ENCODE assay signal across 1 cellular context in the genomic region with DNA sequence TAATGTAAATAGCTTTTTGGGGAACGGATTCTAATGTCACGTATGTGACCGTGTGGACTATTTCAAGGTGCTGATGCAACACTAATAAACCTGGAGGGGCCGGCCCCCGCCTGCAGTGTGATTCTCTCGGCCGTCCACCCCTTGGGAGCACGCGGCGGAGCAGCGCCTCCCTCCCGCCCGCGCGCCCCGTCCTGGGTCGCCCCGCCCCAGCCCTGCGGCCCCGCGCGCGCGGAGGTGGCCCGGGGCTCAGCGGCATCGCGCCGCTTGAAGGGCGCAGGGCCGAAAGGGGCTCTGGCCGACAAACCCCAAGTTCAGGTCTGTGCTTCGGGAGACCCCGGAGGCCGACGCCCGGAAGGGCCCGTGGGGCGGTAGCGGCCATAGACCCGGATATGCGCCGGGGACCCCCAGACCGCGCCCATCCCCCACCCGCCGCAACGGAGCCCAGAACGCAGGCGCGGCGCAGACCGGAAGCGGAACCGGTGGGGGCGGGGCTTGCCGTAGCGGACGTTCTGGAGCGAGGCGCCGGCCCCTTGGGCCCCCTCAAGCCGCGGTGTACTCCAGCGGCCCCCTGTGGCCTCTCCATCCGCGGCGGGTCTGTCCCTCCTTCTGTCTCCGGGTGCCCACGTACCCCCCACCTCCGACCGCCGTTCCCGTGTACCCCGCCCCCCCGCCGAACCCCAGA.
TF ChIP-seq lines count a peak whose summit lies in the region.

A gene with protein sequence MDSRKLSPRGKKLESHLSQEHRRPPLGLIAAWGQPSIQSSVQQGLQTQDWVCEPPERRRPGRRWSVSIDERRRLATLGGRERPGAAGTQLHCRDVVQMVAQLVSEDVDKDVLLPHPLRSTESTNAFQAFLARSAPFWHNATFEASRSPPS (plus strand): TSS at position 495 of the 682 bp plus-strand sequence. CDS start 803 bp downstream, outside the sequence.

TF ChIP-seq in HepG2, 621 proteins besides CTCF, POLR2A, EP300 and RAD21 (continued from another document and continues in another):
- TF ChIP-seq SAP130 (CRISPR knock-in tag; IDR thresholded peaks at IDR 0.05; ENCODE audit: low read depth) (peak; percentile 68), ZFP37 (CRISPR knock-in tag; IDR thresholded peaks at IDR 0.05; ENCODE audit: borderline replicate concordance) (0 out of 2 replicates have a peak, but pooled peaks have one; percentile 16), POLR2G (IDR thresholded peaks at IDR 0.05; ENCODE audit: low read depth, low read length) (peak; percentile 87), TAF1 (CRISPR knock-in tag; IDR thresholded peaks at IDR 0.05) (peak; percentile 62), HDAC2 (CRISPR knock-in tag; IDR thresholded peaks at IDR 0.05) (peak; percentile 45; the same call in 1 of the 2 replicates), YY1 (IDR thresholded peaks at IDR 0.05; ENCODE audit: insufficient read depth, insufficient replicate concordance, low read depth, low read length) (peak; percentile 60), ZNF431 (CRISPR knock-in tag; IDR thresholded peaks at IDR 0.05; ENCODE audit: borderline replicate concordance, low read depth) (peak; percentile 73; the same call in 1 of the 2 replicates), HOXA9 (CRISPR knock-in tag; IDR thresholded peaks at IDR 0.05; ENCODE audit: borderline replicate concordance) (0 out of 2 replicates have a peak, but pooled peaks have one; percentile 25), ZEB1 (IDR thresholded peaks at IDR 0.05; ENCODE audit: insufficient replicate concordance, low read depth) (no peak), ZNF607 (CRISPR knock-in tag; IDR thresholded peaks at IDR 0.05; ENCODE audit: borderline replicate concordance) (peak; percentile 58; the same call in 1 of the 2 replicates), SIX4 (CRISPR knock-in tag; IDR thresholded peaks at IDR 0.05) (no peak), ARNT2 (CRISPR knock-in tag; IDR thresholded peaks at IDR 0.05; ENCODE audit: low read depth) (peak; percentile 59; the same call in 1 of the 2 replicates), KLF6 (CRISPR knock-in tag; IDR thresholded peaks at IDR 0.05) (0 out of 2 replicates have a peak, but pooled peaks have one; percentile 5), LCORL (IDR thresholded peaks at IDR 0.05) (no peak), LCORL (CRISPR knock-in tag; IDR thresholded peaks at IDR 0.05) (peak; percentile 37; the same call in 1 of the 2 replicates), YEATS2 (CRISPR knock-in tag; IDR thresholded peaks at IDR 0.05; ENCODE audit: borderline replicate concordance) (peak; percentile 81; the same call in 1 of the 2 replicates), ZMAT3 (CRISPR knock-in tag; conservative IDR thresholded peaks at IDR 0.05) (no peak), ETV5 (CRISPR knock-in tag; IDR thresholded peaks at IDR 0.05; ENCODE audit: borderline replicate concordance) (peak; percentile 82), TEAD3 (CRISPR knock-in tag; optimal IDR thresholded peaks at IDR 0.05; ENCODE audit: borderline replicate concordance) (peak; percentile 29), ZNF160 (CRISPR knock-in tag; IDR thresholded peaks at IDR 0.05) (0 out of 2 replicates have a peak, but pooled peaks have one; percentile 14), FOSL2 (CRISPR knock-in tag; IDR thresholded peaks at IDR 0.05) (no peak), NBN (conservative IDR thresholded peaks at IDR 0.05) (no peak), SNAPC2 (CRISPR knock-in tag; IDR thresholded peaks at IDR 0.05) (peak; percentile 82; the same call in 1 of the 2 replicates), ZNF788 (CRISPR knock-in tag; IDR thresholded peaks at IDR 0.05; ENCODE audit: borderline replicate concordance) (peak; percentile 33; the same call in 1 of the 2 replicates), PHF20 (CRISPR knock-in tag; IDR thresholded peaks at IDR 0.05) (peak; percentile 85), ZNF441 (CRISPR knock-in tag; IDR thresholded peaks at IDR 0.05; ENCODE audit: borderline replicate concordance) (0 out of 2 replicates have a peak, but pooled peaks have one; percentile 27), ZNF598 (CRISPR knock-in tag; IDR thresholded peaks at IDR 0.05; ENCODE audit: borderline replicate concordance) (no peak), TSC22D2 (CRISPR knock-in tag; IDR thresholded peaks at IDR 0.05; ENCODE audit: borderline replicate concordance) (no peak), ARID2 (CRISPR knock-in tag; IDR thresholded peaks at IDR 0.05; ENCODE audit: borderline replicate concordance) (peak; percentile 74; the same call in 1 of the 2 replicates), ZNF121 (CRISPR knock-in tag; IDR thresholded peaks at IDR 0.05) (0 out of 2 replicates have a peak, but pooled peaks have one; percentile 4), ZNF530 (CRISPR knock-in tag; IDR thresholded peaks at IDR 0.05; ENCODE audit: low read depth) (0 out of 2 replicates have a peak, but pooled peaks have one; percentile 35), REXO4 (CRISPR knock-in tag; IDR thresholded peaks at IDR 0.05; ENCODE audit: borderline replicate concordance) (no peak), MAZ (IDR thresholded peaks at IDR 0.05; ENCODE audit: borderline replicate concordance, low read depth, low read length) (peak; percentile 90), MAZ (CRISPR knock-in tag; IDR thresholded peaks at IDR 0.05; ENCODE audit: low read depth) (peak; percentile 69; the same call in 1 of the 2 replicates)
- TF ChIP-seq, protein P1, sequence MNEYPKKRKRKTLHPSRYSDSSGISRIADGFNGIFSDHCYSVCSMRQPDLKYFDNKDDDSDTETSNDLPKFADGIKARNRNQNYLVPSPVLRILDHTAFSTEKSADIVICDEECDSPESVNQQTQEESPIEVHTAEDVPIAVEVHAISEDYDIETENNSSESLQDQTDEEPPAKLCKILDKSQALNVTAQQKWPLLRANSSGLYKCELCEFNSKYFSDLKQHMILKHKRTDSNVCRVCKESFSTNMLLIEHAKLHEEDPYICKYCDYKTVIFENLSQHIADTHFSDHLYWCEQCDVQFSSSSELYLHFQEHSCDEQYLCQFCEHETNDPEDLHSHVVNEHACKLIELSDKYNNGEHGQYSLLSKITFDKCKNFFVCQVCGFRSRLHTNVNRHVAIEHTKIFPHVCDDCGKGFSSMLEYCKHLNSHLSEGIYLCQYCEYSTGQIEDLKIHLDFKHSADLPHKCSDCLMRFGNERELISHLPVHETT (CRISPR knock-in tag; conservative IDR thresholded peaks at IDR 0.05), result peak; percentile 55; the same call in 1 of the 2 replicates
- TF ChIP-seq, protein P2, sequence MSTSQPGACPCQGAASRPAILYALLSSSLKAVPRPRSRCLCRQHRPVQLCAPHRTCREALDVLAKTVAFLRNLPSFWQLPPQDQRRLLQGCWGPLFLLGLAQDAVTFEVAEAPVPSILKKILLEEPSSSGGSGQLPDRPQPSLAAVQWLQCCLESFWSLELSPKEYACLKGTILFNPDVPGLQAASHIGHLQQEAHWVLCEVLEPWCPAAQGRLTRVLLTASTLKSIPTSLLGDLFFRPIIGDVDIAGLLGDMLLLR (CRISPR knock-in tag; IDR thresholded peaks at IDR 0.05), result 0 out of 2 replicates have a peak, but pooled peaks have one; percentile 6
- TF ChIP-seq, protein P3, sequence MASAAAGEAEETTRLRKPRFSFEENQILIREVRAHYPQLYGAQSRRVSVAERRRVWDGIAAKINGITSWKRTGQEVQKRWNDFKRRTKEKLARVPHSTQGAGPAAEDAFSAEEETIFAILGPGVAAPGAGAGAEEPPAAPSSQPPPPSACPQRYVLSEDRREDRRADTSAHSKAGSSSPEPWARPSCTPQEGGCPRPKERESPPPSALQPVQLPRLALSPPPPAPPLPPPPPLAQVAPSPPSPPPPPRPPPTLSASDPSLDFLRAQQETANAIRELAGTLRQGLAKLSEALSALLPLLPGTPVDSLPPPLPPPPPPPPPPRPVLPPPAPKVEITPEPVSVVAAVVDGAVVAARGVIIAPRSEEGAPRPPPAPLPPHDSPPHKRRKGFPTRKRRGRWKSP (CRISPR knock-in tag; IDR thresholded peaks at IDR 0.05), result 0 out of 2 replicates have a peak, but pooled peaks have one; percentile 47
- TF ChIP-seq, protein P4, sequence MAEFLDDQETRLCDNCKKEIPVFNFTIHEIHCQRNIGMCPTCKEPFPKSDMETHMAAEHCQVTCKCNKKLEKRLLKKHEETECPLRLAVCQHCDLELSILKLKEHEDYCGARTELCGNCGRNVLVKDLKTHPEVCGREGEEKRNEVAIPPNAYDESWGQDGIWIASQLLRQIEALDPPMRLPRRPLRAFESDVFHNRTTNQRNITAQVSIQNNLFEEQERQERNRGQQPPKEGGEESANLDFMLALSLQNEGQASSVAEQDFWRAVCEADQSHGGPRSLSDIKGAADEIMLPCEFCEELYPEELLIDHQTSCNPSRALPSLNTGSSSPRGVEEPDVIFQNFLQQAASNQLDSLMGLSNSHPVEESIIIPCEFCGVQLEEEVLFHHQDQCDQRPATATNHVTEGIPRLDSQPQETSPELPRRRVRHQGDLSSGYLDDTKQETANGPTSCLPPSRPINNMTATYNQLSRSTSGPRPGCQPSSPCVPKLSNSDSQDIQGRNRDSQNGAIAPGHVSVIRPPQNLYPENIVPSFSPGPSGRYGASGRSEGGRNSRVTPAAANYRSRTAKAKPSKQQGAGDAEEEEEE (CRISPR knock-in tag; IDR thresholded peaks at IDR 0.05; ENCODE audit: borderline replicate concordance), result no peak
- TF ChIP-seq, protein P5, sequence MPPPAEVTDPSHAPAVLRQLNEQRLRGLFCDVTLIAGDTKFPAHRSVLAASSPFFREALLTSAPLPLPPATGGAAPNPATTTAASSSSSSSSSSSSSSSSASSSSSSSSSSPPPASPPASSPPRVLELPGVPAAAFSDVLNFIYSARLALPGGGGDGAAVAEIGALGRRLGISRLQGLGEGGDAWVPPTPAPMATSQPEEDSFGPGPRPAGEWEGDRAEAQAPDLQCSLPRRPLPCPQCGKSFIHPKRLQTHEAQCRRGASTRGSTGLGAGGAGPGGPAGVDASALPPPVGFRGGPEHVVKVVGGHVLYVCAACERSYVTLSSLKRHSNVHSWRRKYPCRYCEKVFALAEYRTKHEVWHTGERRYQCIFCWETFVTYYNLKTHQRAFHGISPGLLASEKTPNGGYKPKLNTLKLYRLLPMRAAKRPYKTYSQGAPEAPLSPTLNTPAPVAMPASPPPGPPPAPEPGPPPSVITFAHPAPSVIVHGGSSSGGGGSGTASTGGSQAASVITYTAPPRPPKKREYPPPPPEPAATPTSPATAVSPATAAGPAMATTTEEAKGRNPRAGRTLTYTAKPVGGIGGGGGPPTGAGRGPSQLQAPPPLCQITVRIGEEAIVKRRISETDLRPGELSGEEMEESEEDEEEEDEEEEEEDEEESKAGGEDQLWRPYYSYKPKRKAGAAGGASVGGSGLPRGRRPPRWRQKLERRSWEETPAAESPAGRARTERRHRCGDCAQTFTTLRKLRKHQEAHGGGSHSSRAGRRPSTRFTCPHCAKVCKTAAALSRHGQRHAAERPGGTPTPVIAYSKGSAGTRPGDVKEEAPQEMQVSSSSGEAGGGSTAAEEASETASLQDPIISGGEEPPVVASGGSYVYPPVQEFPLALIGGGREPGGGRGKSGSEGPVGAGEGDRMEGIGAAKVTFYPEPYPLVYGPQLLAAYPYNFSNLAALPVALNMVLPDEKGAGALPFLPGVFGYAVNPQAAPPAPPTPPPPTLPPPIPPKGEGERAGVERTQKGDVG (CRISPR knock-in tag; IDR thresholded peaks at IDR 0.05; ENCODE audit: borderline replicate concordance), result no peak
- TF ChIP-seq, protein P6, sequence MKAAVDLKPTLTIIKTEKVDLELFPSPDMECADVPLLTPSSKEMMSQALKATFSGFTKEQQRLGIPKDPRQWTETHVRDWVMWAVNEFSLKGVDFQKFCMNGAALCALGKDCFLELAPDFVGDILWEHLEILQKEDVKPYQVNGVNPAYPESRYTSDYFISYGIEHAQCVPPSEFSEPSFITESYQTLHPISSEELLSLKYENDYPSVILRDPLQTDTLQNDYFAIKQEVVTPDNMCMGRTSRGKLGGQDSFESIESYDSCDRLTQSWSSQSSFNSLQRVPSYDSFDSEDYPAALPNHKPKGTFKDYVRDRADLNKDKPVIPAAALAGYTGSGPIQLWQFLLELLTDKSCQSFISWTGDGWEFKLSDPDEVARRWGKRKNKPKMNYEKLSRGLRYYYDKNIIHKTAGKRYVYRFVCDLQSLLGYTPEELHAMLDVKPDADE (CRISPR knock-in tag; IDR thresholded peaks at IDR 0.05), result 0 out of 2 replicates have a peak, but pooled peaks have one; percentile 39
- TF ChIP-seq, protein P7, sequence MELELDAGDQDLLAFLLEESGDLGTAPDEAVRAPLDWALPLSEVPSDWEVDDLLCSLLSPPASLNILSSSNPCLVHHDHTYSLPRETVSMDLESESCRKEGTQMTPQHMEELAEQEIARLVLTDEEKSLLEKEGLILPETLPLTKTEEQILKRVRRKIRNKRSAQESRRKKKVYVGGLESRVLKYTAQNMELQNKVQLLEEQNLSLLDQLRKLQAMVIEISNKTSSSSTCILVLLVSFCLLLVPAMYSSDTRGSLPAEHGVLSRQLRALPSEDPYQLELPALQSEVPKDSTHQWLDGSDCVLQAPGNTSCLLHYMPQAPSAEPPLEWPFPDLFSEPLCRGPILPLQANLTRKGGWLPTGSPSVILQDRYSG (CRISPR knock-in tag; IDR thresholded peaks at IDR 0.05), result peak; percentile 61; the same call in 1 of the 2 replicates
- TF ChIP-seq, protein P8, sequence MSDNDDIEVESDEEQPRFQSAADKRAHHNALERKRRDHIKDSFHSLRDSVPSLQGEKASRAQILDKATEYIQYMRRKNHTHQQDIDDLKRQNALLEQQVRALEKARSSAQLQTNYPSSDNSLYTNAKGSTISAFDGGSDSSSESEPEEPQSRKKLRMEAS (IDR thresholded peaks at IDR 0.05), result peak; percentile 68
- TF ChIP-seq, protein P9, sequence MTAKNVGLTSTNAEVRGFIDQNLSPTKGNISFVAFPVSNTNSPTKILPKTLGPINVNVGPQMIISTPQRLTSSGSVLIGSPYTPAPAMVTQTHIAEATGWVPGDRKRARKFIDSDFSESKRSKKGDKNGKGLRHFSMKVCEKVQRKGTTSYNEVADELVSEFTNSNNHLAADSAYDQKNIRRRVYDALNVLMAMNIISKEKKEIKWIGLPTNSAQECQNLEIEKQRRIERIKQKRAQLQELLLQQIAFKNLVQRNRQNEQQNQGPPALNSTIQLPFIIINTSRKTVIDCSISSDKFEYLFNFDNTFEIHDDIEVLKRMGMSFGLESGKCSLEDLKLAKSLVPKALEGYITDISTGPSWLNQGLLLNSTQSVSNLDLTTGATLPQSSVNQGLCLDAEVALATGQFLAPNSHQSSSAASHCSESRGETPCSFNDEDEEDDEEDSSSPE (CRISPR knock-in tag; IDR thresholded peaks at IDR 0.05), result peak; percentile 56
- TF ChIP-seq, protein P10, sequence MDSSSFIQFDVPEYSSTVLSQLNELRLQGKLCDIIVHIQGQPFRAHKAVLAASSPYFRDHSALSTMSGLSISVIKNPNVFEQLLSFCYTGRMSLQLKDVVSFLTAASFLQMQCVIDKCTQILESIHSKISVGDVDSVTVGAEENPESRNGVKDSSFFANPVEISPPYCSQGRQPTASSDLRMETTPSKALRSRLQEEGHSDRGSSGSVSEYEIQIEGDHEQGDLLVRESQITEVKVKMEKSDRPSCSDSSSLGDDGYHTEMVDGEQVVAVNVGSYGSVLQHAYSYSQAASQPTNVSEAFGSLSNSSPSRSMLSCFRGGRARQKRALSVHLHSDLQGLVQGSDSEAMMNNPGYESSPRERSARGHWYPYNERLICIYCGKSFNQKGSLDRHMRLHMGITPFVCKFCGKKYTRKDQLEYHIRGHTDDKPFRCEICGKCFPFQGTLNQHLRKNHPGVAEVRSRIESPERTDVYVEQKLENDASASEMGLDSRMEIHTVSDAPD (CRISPR knock-in tag; IDR thresholded peaks at IDR 0.05), result no peak
- TF ChIP-seq, protein P11, sequence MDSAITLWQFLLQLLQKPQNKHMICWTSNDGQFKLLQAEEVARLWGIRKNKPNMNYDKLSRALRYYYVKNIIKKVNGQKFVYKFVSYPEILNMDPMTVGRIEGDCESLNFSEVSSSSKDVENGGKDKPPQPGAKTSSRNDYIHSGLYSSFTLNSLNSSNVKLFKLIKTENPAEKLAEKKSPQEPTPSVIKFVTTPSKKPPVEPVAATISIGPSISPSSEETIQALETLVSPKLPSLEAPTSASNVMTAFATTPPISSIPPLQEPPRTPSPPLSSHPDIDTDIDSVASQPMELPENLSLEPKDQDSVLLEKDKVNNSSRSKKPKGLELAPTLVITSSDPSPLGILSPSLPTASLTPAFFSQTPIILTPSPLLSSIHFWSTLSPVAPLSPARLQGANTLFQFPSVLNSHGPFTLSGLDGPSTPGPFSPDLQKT (CRISPR knock-in tag; IDR thresholded peaks at IDR 0.05; ENCODE audit: borderline replicate concordance), result no peak
